Comparison of ENCODE assay signal across 8 cellular contexts in the genomic region with DNA sequence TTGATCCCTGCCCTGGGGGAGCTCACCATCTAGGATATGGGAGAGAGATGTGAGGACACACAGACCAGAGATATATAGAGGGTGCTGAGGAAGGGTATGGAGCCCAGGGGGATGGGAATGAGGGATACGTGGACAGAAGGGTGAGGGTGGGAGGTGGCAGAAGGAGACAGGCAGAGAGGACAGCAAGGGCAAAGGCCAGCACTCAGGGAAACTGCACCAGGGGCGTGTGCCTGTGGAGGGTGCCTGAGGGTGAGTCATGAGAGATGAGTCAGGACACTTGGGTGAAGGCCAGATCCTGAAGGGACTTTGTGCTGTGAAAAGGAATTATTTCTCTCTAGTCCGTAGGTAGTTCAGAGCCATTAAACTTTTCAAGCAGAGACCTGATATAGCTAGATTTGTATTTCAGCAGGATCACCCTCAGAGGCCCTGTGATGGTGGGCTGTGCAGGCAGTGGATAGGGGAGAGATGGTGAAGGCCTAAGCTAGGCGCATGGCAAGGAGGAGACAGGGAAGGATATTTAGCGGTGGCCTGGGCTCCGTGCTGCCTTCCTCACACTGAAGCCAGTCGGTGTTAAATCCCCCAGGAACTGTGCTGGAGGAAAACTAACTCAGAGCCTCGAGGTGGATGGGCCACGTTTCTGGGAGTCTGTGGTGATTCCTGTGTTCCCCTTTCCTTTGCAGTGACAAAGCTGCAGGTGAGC.
DNase-seq lines count a peak whose midpoint lies in the region; TF ChIP-seq lines count a peak whose summit lies in the region.
"Not testable (repeated sequence)": the region's sequence is repeated elsewhere in the genome, so short reads cannot be mapped to it uniquely, and the experiment has no call there.

No MANE protein-coding gene starts in this region.

- in situ Hi-C loops in brain microvascular endothelial cell (cut with HindIII; ENCODE audit: low pct_ligation_motif_present, low sequenced_read_pairs): not testable (repeated sequence)

- not testable (repeated sequence) for H3K4me3 ChIP-seq in brain microvascular endothelial cell (ENCODE audit: low read depth, low read length); fibroblast of the aortic adventitia (ENCODE audit: low read depth, low read length)

- intact Hi-C loops in posterior vena cava (cut with DNase I): not testable (repeated sequence)

- TF ChIP-seq CTCF in brain microvascular endothelial cell (IDR thresholded peaks at IDR 0.05; ENCODE audit: low read depth, low read length, missing control alignments); fibroblast of the aortic adventitia (IDR thresholded peaks at IDR 0.05; ENCODE audit: insufficient read depth, low read length): not testable (repeated sequence)

- not testable (repeated sequence) for H3K27me3 ChIP-seq in brain microvascular endothelial cell (replicated peaks)

- DNase-seq in A172 (ENCODE audit: low spot score) (peak; percentile 91), ELF-1 (ENCODE audit: low read depth, low spot score) (peak; percentile 28), LoVo (ENCODE audit: low spot score) (peak; percentile 81), SIG-M5 treated with dmso at 0.1 percent for 504 hours (lab: John Stamatoyannopoulos, UW; ENCODE audit: unreplicated experiment) (peak; percentile 17), brain microvascular endothelial cell (peak; percentile 84), fibroblast of the aortic adventitia (ENCODE audit: low read depth) (peak; percentile 73), kidney tubule cell (ENCODE audit: low spot score) (peak; percentile 88), posterior vena cava (ENCODE audit: low spot score) (peak; percentile 83)

- peak overlapping the region; percentile 35 for H3K27ac ChIP-seq in brain microvascular endothelial cell

- H3K36me3 ChIP-seq in brain microvascular endothelial cell (replicated peaks): not testable (repeated sequence)

Comparison
In these comparisons a context has a peak if more than half of its experiments do, and no peak if none do; other contexts are left out.
1. DNase-seq: peak in every context shown above with its lines; median percentile 91 in A172; 88 in kidney tubule cell; 84 in brain microvascular endothelial cell; 83 in posterior vena cava; 81 in LoVo; 73 in fibroblast of the aortic adventitia; 28 in ELF-1; 17 in SIG-M5 treated with dmso at 0.1 percent for 504 hours.